ENCODE assay signal across 13 cellular contexts in genomic region chr3:37753428-37753827, GRCh38.
DNase-seq lines count a peak whose midpoint lies in the region; ATAC-seq and TF ChIP-seq lines count a peak whose summit lies in the region.
"Had no signal": no experiment of that assay in that cellular context is flagged by ENCODE, and none has a peak within 500 bp of the region (broad histone marks: within the 10 kb centered on the region; RNA-seq: fewer than 3 reads in every experiment).

No MANE protein-coding gene starts in this region.

- H3K4me1 Mint-ChIP-seq in GM23338, result peaks cover 2% of the 10 kb centered on the region; the same call in 1 of the 3 replicates

- intact Hi-C loops in sigmoid colon (cut with DNase I), result no loop called here

- no peak overlapping the region for H2AFZ ChIP-seq in GM23338

- H3K4me3 ChIP-seq in GM06990 (replicated peaks; ENCODE audit: low read depth, low read length), result no peak overlapping the region
- H3K4me3 ChIP-seq in GM23338, result no peak overlapping the region
- no peak overlapping the region for H3K4me3 ChIP-seq in sigmoid colon
- H3K4me3 ChIP-seq: colonic mucosa, Peyer's patch had no signal

- ATAC-seq in GM19438 (IDR thresholded peaks at IDR 0.05; ENCODE audit: low read depth, unreplicated experiment), result peak; percentile 92
- peak; percentile 70 for ATAC-seq in HG03521 (IDR thresholded peaks at IDR 0.05; ENCODE audit: unreplicated experiment)
- ATAC-seq in GM23338, result no peak

- no peak for TF ChIP-seq EP300 in sigmoid colon (IDR thresholded peaks at IDR 0.05)

- no peak overlapping the region for H3K4me3 Mint-ChIP-seq in GM23338

- H3K36me3 ChIP-seq in GM06990 (ENCODE audit: control insufficient read depth, insufficient read depth, low read length) (no peaks in the 10 kb centered on the region), GM23338 (ENCODE audit: insufficient read depth) (no peaks in the 10 kb centered on the region), sigmoid colon (peaks cover 7 to 50% (median 12%) of the 10 kb centered on the region in 4 donors)
- H3K36me3 ChIP-seq: colonic mucosa had no signal

- TF ChIP-seq CTCF in GM06990 (IDR thresholded peaks at IDR 0.05; ENCODE audit: insufficient read depth, low read length, poor library complexity, severe bottlenecking), result no peak
- TF ChIP-seq CTCF in VCaP (conservative IDR thresholded peaks at IDR 0.05), result no peak
- TF ChIP-seq CTCF in GM23338 (conservative IDR thresholded peaks at IDR 0.05; ENCODE audit: low read depth in 2 of 2), result no peak
- no peak for TF ChIP-seq CTCF in sigmoid colon (IDR thresholded peaks at IDR 0.05)

- H3K27me3 ChIP-seq in GM06990 (replicated peaks; ENCODE audit: control insufficient read depth, insufficient read depth, low read length), result no peaks in the 10 kb centered on the region
- no peaks in the 10 kb centered on the region for H3K27me3 ChIP-seq in GM23338 (ENCODE audit: insufficient read depth)
- no peaks in the 10 kb centered on the region for H3K27me3 ChIP-seq in sigmoid colon
- H3K27me3 ChIP-seq: colonic mucosa, Peyer's patch had no signal

- peak; percentile 50 for DNase-seq in GM06990 (ENCODE audit: extremely low read depth, insufficient read length)
- DNase-seq in stimulated activated CD4-positive, alpha-beta T cell treated with anti-CD3 and anti-CD28 coated beads, Interleukin-1b, Interleukin-23, amount 100 ng/mL, for 48 hours, result no peak
- DNase-seq in dedifferentiated amniotic fluid mesenchymal stem cell (ENCODE audit: extremely low spot score), result no peak
- DNase-seq in GM23338 (ENCODE audit: low spot score), result no peak
- no peak for DNase-seq in sigmoid colon
- DNase-seq: activated naive CD4-positive, alpha-beta T cell treated with Interleukin-2 at 50 U/mL for 16 hours; colonic mucosa; Kasumi-1; mesendoderm; Peyer's patch had no signal

- H3K27ac Mint-ChIP-seq in GM23338, result no peak overlapping the region

- H3K27ac ChIP-seq in VCaP, result peak overlapping the region; percentile 66
- no peak overlapping the region for H3K27ac ChIP-seq in GM23338 (ENCODE audit: low read depth)
- no peak overlapping the region for H3K27ac ChIP-seq in sigmoid colon
- H3K27ac ChIP-seq: colonic mucosa, Peyer's patch had no signal

- no peaks in the 10 kb centered on the region for H3K79me2 ChIP-seq in GM23338 (replicated peaks; ENCODE audit: insufficient read depth)

- H3K4me1 ChIP-seq in GM23338 (ENCODE audit: insufficient read depth) (no peaks in the 10 kb centered on the region), sigmoid colon (no peaks in the 10 kb centered on the region)
- H3K4me1 ChIP-seq: colonic mucosa, Peyer's patch had no signal

- H3K9me3 ChIP-seq in sigmoid colon, result no peaks in the 10 kb centered on the region
- H3K9me3 ChIP-seq: colonic mucosa, Peyer's patch had no signal

- H3K9me3 Mint-ChIP-seq in GM23338, result no peaks in the 10 kb centered on the region

- 21 to 34% methylated on average over 3 of the region's 3 CpGs for WGBS in sigmoid colon, 2 donors

- H3K4me2 ChIP-seq in GM23338, result no peak overlapping the region

- H4K20me1 ChIP-seq in GM23338 (replicated peaks; ENCODE audit: insufficient read depth), result no peaks in the 10 kb centered on the region

- no peaks in the 10 kb centered on the region for H3K36me3 Mint-ChIP-seq in GM23338 (ENCODE audit: low read depth)

- no peaks in the 10 kb centered on the region for H3F3A ChIP-seq in GM23338 (replicated peaks; ENCODE audit: low read depth)

- H3K27me3 Mint-ChIP-seq in GM23338 (ENCODE audit: insufficient read depth, low read depth, poor library complexity), result peaks cover 5% of the 10 kb centered on the region

- H3K9me2 ChIP-seq in GM23338 (ENCODE audit: insufficient read depth), result 0 out of 2 replicates have a peak, but pooled peaks cover 7% of the 10 kb centered on the region

- no peak for TF ChIP-seq POLR2A in sigmoid colon (IDR thresholded peaks at IDR 0.05)

TF ChIP-seq in GM23338, 12 proteins besides CTCF, POLR2A, EP300 and RAD21 (continues in another document):
- TF ChIP-seq ZNF462 (CRISPR knock-in tag; IDR thresholded peaks at IDR 0.05), result no peak
- TF ChIP-seq NANOG (IDR thresholded peaks at IDR 0.05; ENCODE audit: borderline replicate concordance), result no peak
- no peak for TF ChIP-seq ZNF331 (CRISPR knock-in tag; IDR thresholded peaks at IDR 0.05; ENCODE audit: low read depth)
- TF ChIP-seq EZH2phosphoT487 (IDR thresholded peaks at IDR 0.05; ENCODE audit: unreplicated experiment), result no peak
- no peak for TF ChIP-seq ZNF114 (CRISPR knock-in tag; IDR thresholded peaks at IDR 0.05)
- no peak for TF ChIP-seq EZH2 (IDR thresholded peaks at IDR 0.05; ENCODE audit: low read depth, unreplicated experiment)
- TF ChIP-seq ETS1 (IDR thresholded peaks at IDR 0.05), result no peak
- no peak for TF ChIP-seq STAT1 (IDR thresholded peaks at IDR 0.05; ENCODE audit: unreplicated experiment)
- TF ChIP-seq JUNB (IDR thresholded peaks at IDR 0.05; ENCODE audit: unreplicated experiment), result no peak
- no peak for TF ChIP-seq POLR2AphosphoS5 (IDR thresholded peaks at IDR 0.05; ENCODE audit: low read depth)
- no peak for TF ChIP-seq CREB1 (CRISPR knock-in tag; IDR thresholded peaks at IDR 0.05; ENCODE audit: low read depth)
